ENCODE assay signal across 1 cellular context in the genomic region with DNA sequence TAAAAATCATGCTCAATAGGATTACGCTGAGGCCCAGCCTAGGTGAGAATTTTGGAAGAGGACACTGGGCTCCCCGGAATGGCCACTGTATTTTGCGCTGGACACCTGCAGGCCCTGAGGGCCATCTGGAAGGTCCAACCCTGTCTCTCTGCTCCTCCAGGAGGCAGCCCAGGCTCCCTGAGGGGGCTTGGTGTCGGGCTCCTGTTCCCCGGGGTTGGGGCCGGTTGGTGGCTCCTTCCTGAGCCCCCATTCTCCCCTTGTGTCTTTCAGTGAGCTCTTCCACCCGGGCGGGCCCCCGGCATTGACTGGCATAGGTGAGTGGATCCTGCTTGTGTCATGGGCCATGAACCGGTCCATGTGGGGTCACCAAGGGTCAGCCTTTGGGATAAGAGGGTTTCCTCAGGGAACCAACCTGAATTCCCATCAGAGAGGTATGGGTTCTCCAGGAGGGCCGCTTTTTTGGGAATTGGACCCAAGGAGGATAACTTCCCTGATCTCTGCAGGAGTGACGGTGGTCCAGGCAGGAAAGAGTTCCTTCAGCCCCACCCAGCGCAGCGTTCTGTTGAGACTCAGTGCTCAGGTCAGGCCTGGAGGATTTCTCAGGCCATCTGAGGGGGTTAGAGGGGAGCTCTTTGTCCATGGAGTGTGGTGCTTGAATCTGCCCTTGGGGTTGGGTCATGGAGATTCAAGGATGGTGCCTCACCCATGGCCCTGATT.
TF ChIP-seq lines count a peak whose summit lies in the region.

No MANE protein-coding gene starts in this region.

TF ChIP-seq in HepG2, 621 proteins besides CTCF, POLR2A, EP300 and RAD21:
- no peak for TF ChIP-seq ARID2 (CRISPR knock-in tag; IDR thresholded peaks at IDR 0.05; ENCODE audit: borderline replicate concordance)
- TF ChIP-seq KMT2A (CRISPR knock-in tag; IDR thresholded peaks at IDR 0.05), result no peak
- TF ChIP-seq MIER2 (CRISPR knock-in tag; IDR thresholded peaks at IDR 0.05), result no peak
- no peak for TF ChIP-seq TRIM24 (CRISPR knock-in tag; IDR thresholded peaks at IDR 0.05)
- TF ChIP-seq CREM (IDR thresholded peaks at IDR 0.05), result no peak
- TF ChIP-seq CREM (CRISPR knock-in tag; IDR thresholded peaks at IDR 0.05), result no peak
- no peak for TF ChIP-seq SOX6 (IDR thresholded peaks at IDR 0.05)
- TF ChIP-seq SOX6 (CRISPR knock-in tag; IDR thresholded peaks at IDR 0.05), result no peak
- no peak for TF ChIP-seq PAF1 (CRISPR knock-in tag; IDR thresholded peaks at IDR 0.05)
- no peak for TF ChIP-seq ZNF138 (CRISPR knock-in tag; IDR thresholded peaks at IDR 0.05; ENCODE audit: low read depth)
- no peak for TF ChIP-seq MIER3 (CRISPR knock-in tag; IDR thresholded peaks at IDR 0.05; ENCODE audit: borderline replicate concordance)
- no peak for TF ChIP-seq ZNF614 (CRISPR knock-in tag; IDR thresholded peaks at IDR 0.05; ENCODE audit: borderline replicate concordance)
- TF ChIP-seq ZHX1 (CRISPR knock-in tag; IDR thresholded peaks at IDR 0.05; ENCODE audit: low read depth), result no peak
- no peak for TF ChIP-seq TGIF2 (CRISPR knock-in tag; IDR thresholded peaks at IDR 0.05)
- TF ChIP-seq ELF1 (CRISPR knock-in tag; IDR thresholded peaks at IDR 0.05), result no peak
- TF ChIP-seq, protein P1, sequence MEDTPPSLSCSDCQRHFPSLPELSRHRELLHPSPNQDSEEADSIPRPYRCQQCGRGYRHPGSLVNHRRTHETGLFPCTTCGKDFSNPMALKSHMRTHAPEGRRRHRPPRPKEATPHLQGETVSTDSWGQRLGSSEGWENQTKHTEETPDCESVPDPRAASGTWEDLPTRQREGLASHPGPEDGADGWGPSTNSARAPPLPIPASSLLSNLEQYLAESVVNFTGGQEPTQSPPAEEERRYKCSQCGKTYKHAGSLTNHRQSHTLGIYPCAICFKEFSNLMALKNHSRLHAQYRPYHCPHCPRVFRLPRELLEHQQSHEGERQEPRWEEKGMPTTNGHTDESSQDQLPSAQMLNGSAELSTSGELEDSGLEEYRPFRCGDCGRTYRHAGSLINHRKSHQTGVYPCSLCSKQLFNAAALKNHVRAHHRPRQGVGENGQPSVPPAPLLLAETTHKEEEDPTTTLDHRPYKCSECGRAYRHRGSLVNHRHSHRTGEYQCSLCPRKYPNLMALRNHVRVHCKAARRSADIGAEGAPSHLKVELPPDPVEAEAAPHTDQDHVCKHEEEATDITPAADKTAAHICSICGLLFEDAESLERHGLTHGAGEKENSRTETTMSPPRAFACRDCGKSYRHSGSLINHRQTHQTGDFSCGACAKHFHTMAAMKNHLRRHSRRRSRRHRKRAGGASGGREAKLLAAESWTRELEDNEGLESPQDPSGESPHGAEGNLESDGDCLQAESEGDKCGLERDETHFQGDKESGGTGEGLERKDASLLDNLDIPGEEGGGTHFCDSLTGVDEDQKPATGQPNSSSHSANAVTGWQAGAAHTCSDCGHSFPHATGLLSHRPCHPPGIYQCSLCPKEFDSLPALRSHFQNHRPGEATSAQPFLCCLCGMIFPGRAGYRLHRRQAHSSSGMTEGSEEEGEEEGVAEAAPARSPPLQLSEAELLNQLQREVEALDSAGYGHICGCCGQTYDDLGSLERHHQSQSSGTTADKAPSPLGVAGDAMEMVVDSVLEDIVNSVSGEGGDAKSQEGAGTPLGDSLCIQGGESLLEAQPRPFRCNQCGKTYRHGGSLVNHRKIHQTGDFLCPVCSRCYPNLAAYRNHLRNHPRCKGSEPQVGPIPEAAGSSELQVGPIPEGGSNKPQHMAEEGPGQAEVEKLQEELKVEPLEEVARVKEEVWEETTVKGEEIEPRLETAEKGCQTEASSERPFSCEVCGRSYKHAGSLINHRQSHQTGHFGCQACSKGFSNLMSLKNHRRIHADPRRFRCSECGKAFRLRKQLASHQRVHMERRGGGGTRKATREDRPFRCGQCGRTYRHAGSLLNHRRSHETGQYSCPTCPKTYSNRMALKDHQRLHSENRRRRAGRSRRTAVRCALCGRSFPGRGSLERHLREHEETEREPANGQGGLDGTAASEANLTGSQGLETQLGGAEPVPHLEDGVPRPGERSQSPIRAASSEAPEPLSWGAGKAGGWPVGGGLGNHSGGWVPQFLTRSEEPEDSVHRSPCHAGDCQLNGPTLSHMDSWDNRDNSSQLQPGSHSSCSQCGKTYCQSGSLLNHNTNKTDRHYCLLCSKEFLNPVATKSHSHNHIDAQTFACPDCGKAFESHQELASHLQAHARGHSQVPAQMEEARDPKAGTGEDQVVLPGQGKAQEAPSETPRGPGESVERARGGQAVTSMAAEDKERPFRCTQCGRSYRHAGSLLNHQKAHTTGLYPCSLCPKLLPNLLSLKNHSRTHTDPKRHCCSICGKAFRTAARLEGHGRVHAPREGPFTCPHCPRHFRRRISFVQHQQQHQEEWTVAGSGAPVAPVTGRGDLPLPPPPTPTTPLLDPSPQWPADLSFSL (CRISPR knock-in tag; IDR thresholded peaks at IDR 0.05), result no peak
